In the genomic region with DNA sequence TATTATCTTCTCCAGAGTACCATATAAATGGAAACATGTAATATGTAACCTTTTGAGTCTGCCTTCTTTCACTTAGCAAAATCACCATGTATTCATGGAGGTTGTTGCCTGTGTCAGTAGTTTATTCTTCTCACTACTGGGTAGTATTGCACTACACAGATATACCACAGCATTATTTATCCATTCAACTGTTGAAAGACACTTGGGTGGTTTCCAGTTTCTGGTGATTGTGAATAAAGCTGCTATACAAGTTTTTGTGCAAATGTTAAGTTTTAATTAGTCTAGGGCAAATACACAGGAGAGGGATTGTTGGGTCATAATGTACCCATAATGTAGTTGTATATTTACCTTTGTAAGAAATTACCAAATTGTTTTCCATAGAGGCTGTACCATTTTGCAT, we compare ENCODE assay signal across 1 cellular context.
TF ChIP-seq lines count a peak whose summit lies in the region.

No MANE protein-coding gene starts in this region.

TF ChIP-seq in K562, 482 proteins besides CTCF, POLR2A, EP300 and RAD21:
- no peak for TF ChIP-seq ARHGAP35 (IDR thresholded peaks at IDR 0.05; ENCODE audit: partially characterized antibody)
- TF ChIP-seq, protein P1, sequence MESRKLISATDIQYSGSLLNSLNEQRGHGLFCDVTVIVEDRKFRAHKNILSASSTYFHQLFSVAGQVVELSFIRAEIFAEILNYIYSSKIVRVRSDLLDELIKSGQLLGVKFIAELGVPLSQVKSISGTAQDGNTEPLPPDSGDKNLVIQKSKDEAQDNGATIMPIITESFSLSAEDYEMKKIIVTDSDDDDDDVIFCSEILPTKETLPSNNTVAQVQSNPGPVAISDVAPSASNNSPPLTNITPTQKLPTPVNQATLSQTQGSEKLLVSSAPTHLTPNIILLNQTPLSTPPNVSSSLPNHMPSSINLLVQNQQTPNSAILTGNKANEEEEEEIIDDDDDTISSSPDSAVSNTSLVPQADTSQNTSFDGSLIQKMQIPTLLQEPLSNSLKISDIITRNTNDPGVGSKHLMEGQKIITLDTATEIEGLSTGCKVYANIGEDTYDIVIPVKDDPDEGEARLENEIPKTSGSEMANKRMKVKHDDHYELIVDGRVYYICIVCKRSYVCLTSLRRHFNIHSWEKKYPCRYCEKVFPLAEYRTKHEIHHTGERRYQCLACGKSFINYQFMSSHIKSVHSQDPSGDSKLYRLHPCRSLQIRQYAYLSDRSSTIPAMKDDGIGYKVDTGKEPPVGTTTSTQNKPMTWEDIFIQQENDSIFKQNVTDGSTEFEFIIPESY (CRISPR knock-in tag; IDR thresholded peaks at IDR 0.05): no peak
- TF ChIP-seq, protein P2, sequence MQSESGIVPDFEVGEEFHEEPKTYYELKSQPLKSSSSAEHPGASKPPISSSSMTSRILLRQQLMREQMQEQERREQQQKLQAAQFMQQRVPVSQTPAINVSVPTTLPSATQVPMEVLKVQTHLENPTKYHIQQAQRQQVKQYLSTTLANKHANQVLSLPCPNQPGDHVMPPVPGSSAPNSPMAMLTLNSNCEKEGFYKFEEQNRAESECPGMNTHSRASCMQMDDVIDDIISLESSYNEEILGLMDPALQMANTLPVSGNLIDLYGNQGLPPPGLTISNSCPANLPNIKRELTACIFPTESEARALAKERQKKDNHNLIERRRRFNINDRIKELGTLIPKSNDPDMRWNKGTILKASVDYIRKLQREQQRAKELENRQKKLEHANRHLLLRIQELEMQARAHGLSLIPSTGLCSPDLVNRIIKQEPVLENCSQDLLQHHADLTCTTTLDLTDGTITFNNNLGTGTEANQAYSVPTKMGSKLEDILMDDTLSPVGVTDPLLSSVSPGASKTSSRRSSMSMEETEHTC (IDR thresholded peaks at IDR 0.05): no peak
- TF ChIP-seq NFE2L1 (tag; IDR thresholded peaks at IDR 0.05; ENCODE audit: borderline replicate concordance, low read depth): no peak
- no peak for TF ChIP-seq FOXK1 (CRISPR knock-in tag; IDR thresholded peaks at IDR 0.05; ENCODE audit: borderline replicate concordance)
- no peak for TF ChIP-seq ETV5 (CRISPR knock-in tag; IDR thresholded peaks at IDR 0.05; ENCODE audit: low read depth)
- TF ChIP-seq ELF2 (CRISPR knock-in tag; IDR thresholded peaks at IDR 0.05): no peak
- no peak for TF ChIP-seq TCF3 (CRISPR knock-in tag; IDR thresholded peaks at IDR 0.05)
- no peak for TF ChIP-seq MYBL2 (IDR thresholded peaks at IDR 0.05; ENCODE audit: low read depth)
- no peak for TF ChIP-seq MYBL2 (CRISPR knock-in tag; IDR thresholded peaks at IDR 0.05; ENCODE audit: borderline replicate concordance)
- TF ChIP-seq, protein P3, sequence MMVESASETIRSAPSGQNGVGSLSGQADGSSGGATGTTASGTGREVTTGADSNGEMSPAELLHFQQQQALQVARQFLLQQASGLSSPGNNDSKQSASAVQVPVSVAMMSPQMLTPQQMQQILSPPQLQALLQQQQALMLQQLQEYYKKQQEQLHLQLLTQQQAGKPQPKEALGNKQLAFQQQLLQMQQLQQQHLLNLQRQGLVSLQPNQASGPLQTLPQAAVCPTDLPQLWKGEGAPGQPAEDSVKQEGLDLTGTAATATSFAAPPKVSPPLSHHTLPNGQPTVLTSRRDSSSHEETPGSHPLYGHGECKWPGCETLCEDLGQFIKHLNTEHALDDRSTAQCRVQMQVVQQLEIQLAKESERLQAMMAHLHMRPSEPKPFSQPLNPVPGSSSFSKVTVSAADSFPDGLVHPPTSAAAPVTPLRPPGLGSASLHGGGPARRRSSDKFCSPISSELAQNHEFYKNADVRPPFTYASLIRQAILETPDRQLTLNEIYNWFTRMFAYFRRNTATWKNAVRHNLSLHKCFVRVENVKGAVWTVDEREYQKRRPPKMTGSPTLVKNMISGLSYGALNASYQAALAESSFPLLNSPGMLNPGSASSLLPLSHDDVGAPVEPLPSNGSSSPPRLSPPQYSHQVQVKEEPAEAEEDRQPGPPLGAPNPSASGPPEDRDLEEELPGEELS (CRISPR knock-in tag; IDR thresholded peaks at IDR 0.05; ENCODE audit: borderline replicate concordance): no peak
- TF ChIP-seq ZNF143 (CRISPR knock-in tag; IDR thresholded peaks at IDR 0.05): no peak
- no peak for TF ChIP-seq ZNF766 (CRISPR knock-in tag; conservative IDR thresholded peaks at IDR 0.05)
TF ChIP-seq in K562: peak in this region for 0.
